Comparison of ENCODE assay signal across 8 cellular contexts in genomic region chr2:197168705-197169104, GRCh38.
DNase-seq lines count a peak whose midpoint lies in the region; ATAC-seq, FAIRE-seq and TF ChIP-seq lines count a peak whose summit lies in the region.

No MANE protein-coding gene starts in this region.

- H3K36me3 ChIP-seq in prostate gland, result no peaks in the 10 kb centered on the region
- no peaks in the 10 kb centered on the region for H3K36me3 ChIP-seq in aorta (ENCODE audit: control insufficient read depth in 1 of 2, insufficient read depth in 2 of 2, low read length in 1 of 2)

- H3K27me3 ChIP-seq in prostate gland (replicated peaks; ENCODE audit: insufficient read depth) (no peaks in the 10 kb centered on the region), aorta (ENCODE audit: control insufficient read depth in 1 of 2, insufficient read depth in 2 of 2, low read length in 1 of 2) (no peaks in the 10 kb centered on the region)

- H3K4me1 ChIP-seq in prostate gland (replicated peaks), result no peaks in the 10 kb centered on the region
- H3K4me1 ChIP-seq in aorta (ENCODE audit: control insufficient read depth in 1 of 2, insufficient read depth in 2 of 2, low read length in 2 of 2), result peaks cover 0 to 6% of the 10 kb centered on the region in 2 donors

- WGBS in prostate gland, result 50% methylated on average over 5 of the region's 5 CpGs
- WGBS in aorta, 2 donors, result 24 to 38% methylated on average over 5 of the region's 5 CpGs

- ATAC-seq in GM19025 (IDR thresholded peaks at IDR 0.05; ENCODE audit: low read depth, unreplicated experiment) (peak; percentile 44), HG03460 (IDR thresholded peaks at IDR 0.05; ENCODE audit: unreplicated experiment) (peak; percentile 95), aorta (ENCODE audit: low FRiP score) (peak; percentile 57)

- no peak overlapping the region for H3K27ac ChIP-seq in prostate gland
- H3K27ac ChIP-seq in aorta (ENCODE audit: low read depth in 1 of 2, low read length in 2 of 2), result no peak overlapping the region

- peak in 3 of 4 experiments; percentile 17 to 45 (median 18) for TF ChIP-seq CTCF in prostate gland (IDR thresholded peaks at IDR 0.05)

- intact Hi-C loops in prostate gland (cut with DNase I), result loop anchor here (5.0 kb wide), 1 partner anchor 41 kb away; no protein-coding TSS in a partner anchor
- intact Hi-C loops in aorta (cut with DNase I), result no loop called here

- TF ChIP-seq POLR2A in prostate gland (IDR thresholded peaks at IDR 0.05), result no peak

- no peak for FAIRE-seq in RCC 7860 (lab: Jason Lieb, UNC)

- H3K4me3 ChIP-seq in prostate gland (no peak overlapping the region), aorta (ENCODE audit: low read length in 2 of 2) (no peak overlapping the region)

- DNase-seq in C1 segment of cervical spinal cord (lab: John Stamatoyannopoulos, UW) (peak in 9 of 14 donors; percentile 13 to 70 (median 50)), RCC 7860 (ENCODE audit: low spot score) (peak; percentile 23), glomerular endothelial cell (ENCODE audit: extremely low read depth, low read depth, low spot score) (peak; percentile 58), prostate gland (ENCODE audit: low spot score) (no peak), aorta (peak; percentile 73 to 77)
- DNase-seq in activated T-helper 9 cell treated with anti-CD3 and anti-CD28 coated beads, Interleukin-2, amount 50 U/mL, for 16 hours (ENCODE audit: low read depth), result peak; percentile 49

- H3K9me3 ChIP-seq in prostate gland (no peaks in the 10 kb centered on the region), aorta (ENCODE audit: control insufficient read depth, low read length) (no peaks in the 10 kb centered on the region)

Comparison
In these comparisons a context has a peak if more than half of its experiments do, and no peak if none do; other contexts are left out.
1. ATAC-seq: peak in every context shown above with its lines; median percentile 95 in HG03460; 57 in aorta; 44 in GM19025.